Comparison of ENCODE assay signal across 25 cellular contexts in the genomic region with DNA sequence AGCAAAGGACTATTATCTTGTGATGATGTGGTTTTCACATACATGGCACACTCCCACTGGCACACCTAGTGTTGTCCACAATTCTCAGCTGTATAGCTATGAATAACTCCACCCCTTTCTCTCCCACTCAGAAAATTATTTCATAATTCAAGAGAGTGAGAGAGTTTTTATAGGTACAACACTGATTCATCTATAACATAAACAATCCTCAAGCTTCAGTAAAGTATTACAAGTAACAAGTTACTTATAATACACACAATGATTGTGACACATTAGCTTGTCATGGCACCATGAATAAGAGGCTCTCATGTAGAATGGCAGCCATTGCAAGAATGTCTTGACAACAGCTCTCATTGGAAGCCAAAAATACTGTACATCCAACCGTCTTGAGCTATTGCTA. TPM values are rescaled to one million over a fixed set of nuclear protein-coding genes. Genes with fewer than 3 reads are reported as not detected.
"Had no signal": no experiment of that assay in that cellular context is flagged by ENCODE, and none has a peak within 500 bp of the region (broad histone marks: within the 10 kb centered on the region; RNA-seq: fewer than 3 reads in every experiment).

No MANE protein-coding gene starts in this region.

- H3K27me3 ChIP-seq: cardiac muscle cell, esophagus squamous epithelium, sigmoid colon, vagina had no signal

- H3K4me3 Mint-ChIP-seq: activated naive CD8-positive, alpha-beta T cell treated with anti-CD3 and anti-CD28 coated beads for 36 hours; activated T-cell treated with anti-CD3 and anti-CD28 coated beads, Interleukin-2, amount 50 U/mL, for 4 hours; dendritic cell treated with granulocyte-macrophage colony-stimulating factor and Interleukin-4, amounts not matched to agents 40 ng/mL and 50 ng/mL, for 4 days; natural killer cell; stimulated activated naive B cell treated with anti-CD40 and anti-IgM and Interleukin-4, amounts not matched to agents 10 μg/mL and 1 μg/mL and 100 μg/mL, for 72 hours; T-cell; T-helper 2 cell treated with Interferon-gamma antibody and Interleukin-4, amounts not matched to agents 5 μg/mL and 100 μg/mL, for 36 hours had no signal

- H3K4me1 ChIP-seq: esophagus squamous epithelium, heart right ventricle, left ventricle myocardium inferior, sigmoid colon, vagina had no signal

- H3K27ac ChIP-seq: cardiac muscle cell, esophagus squamous epithelium, heart right ventricle, left ventricle myocardium inferior, sigmoid colon, vagina, VCaP had no signal

- H3K36me3 Mint-ChIP-seq: activated naive CD8-positive, alpha-beta T cell treated with anti-CD3 and anti-CD28 coated beads for 36 hours; natural killer cell; stimulated activated naive B cell treated with anti-CD40 and anti-IgM and Interleukin-4, amounts not matched to agents 10 μg/mL and 1 μg/mL and 100 μg/mL, for 72 hours; T-cell had no signal

- H3K27me3 Mint-ChIP-seq: activated naive CD8-positive, alpha-beta T cell treated with anti-CD3 and anti-CD28 coated beads for 36 hours; dendritic cell treated with granulocyte-macrophage colony-stimulating factor and Interleukin-4, amounts not matched to agents 40 ng/mL and 50 ng/mL, for 4 days; stimulated activated naive B cell treated with anti-CD40 and anti-IgM and Interleukin-4, amounts not matched to agents 10 μg/mL and 1 μg/mL and 100 μg/mL, for 72 hours had no signal

- H3K9me3 Mint-ChIP-seq: activated naive CD8-positive, alpha-beta T cell treated with anti-CD3 and anti-CD28 coated beads for 36 hours; activated T-cell treated with anti-CD3 and anti-CD28 coated beads, Interleukin-2, amount 50 U/mL, for 4 hours; dendritic cell treated with granulocyte-macrophage colony-stimulating factor and Interleukin-4, amounts not matched to agents 40 ng/mL and 50 ng/mL, for 4 days; natural killer cell; stimulated activated naive B cell treated with anti-CD40 and anti-IgM and Interleukin-4, amounts not matched to agents 10 μg/mL and 1 μg/mL and 100 μg/mL, for 72 hours; T-cell; T-helper 2 cell treated with Interferon-gamma antibody and Interleukin-4, amounts not matched to agents 5 μg/mL and 100 μg/mL, for 36 hours had no signal

- H3K4me1 Mint-ChIP-seq: activated naive CD8-positive, alpha-beta T cell treated with anti-CD3 and anti-CD28 coated beads for 36 hours; natural killer cell; stimulated activated naive B cell treated with anti-CD40 and anti-IgM and Interleukin-4, amounts not matched to agents 10 μg/mL and 1 μg/mL and 100 μg/mL, for 72 hours; T-cell had no signal

- H3K4me3 ChIP-seq: cardiac muscle cell, esophagus squamous epithelium, heart right ventricle, left ventricle myocardium inferior, sigmoid colon, smooth muscle cell, vagina had no signal

- H3K36me3 ChIP-seq: cardiac muscle cell, esophagus squamous epithelium, heart right ventricle, left ventricle myocardium inferior, sigmoid colon, vagina had no signal

- H3K27ac Mint-ChIP-seq: activated naive CD8-positive, alpha-beta T cell treated with anti-CD3 and anti-CD28 coated beads for 36 hours; dendritic cell treated with granulocyte-macrophage colony-stimulating factor and Interleukin-4, amounts not matched to agents 40 ng/mL and 50 ng/mL, for 4 days; natural killer cell; stimulated activated naive B cell treated with anti-CD40 and anti-IgM and Interleukin-4, amounts not matched to agents 10 μg/mL and 1 μg/mL and 100 μg/mL, for 72 hours; T-cell; T-helper 2 cell treated with Interferon-gamma antibody and Interleukin-4, amounts not matched to agents 5 μg/mL and 100 μg/mL, for 36 hours had no signal

- H3K4me2 ChIP-seq: smooth muscle cell had no signal

- ATAC-seq: activated T-cell treated with anti-CD3 and anti-CD28 coated beads, Interleukin-2, amount 50 U/mL, for 4 hours; heart right ventricle; natural killer cell; stimulated activated naive B cell treated with anti-CD40 and anti-IgM and Interleukin-4, amounts not matched to agents 10 μg/mL and 1 μg/mL and 100 μg/mL, for 72 hours; T-cell had no signal

- DNase-seq: activated CD4-positive, alpha-beta T cell treated with anti-CD3 and anti-CD28 coated beads for 1 hour; activated CD4-positive, alpha-beta T cell treated with anti-CD3 and anti-CD28 coated beads, Interleukin-2, amount 50 U/mL, for 1 hour; activated naive CD4-positive, alpha-beta T cell treated with Interleukin-2 at 50 U/mL for 16 hours; activated naive CD8-positive, alpha-beta T cell treated with anti-CD3 and anti-CD28 coated beads for 36 hours; activated T-cell treated with anti-CD3 and anti-CD28 coated beads, Interleukin-2, amount 50 U/mL, for 4 hours; amniotic stem cell; effector CD8-positive, alpha-beta T cell; esophagus squamous epithelium; heart right ventricle; left ventricle myocardium inferior; midbrain; natural killer cell; retina; sigmoid colon; stimulated activated CD4-positive, alpha-beta T cell treated with anti-CD3 and anti-CD28 coated beads, Interleukin-2, amount 100 ng/mL, for 48 hours; stimulated activated CD8-positive, alpha-beta memory T cell treated with anti-CD3 and anti-CD28 coated beads, Interleukin-4, amount 100 ng/mL, for 48 hours; stimulated activated naive B cell treated with anti-CD40 and anti-IgM and Interleukin-4, amounts not matched to agents 10 μg/mL and 1 μg/mL and 100 μg/mL, for 72 hours; T-cell; trophoblast cell had no signal

- H3K9me3 ChIP-seq: esophagus squamous epithelium, left ventricle myocardium inferior, sigmoid colon, vagina had no signal

RNA-seq across cellular contexts. Expression of a gene that starts 43.9 kb away (rescaled TPM):
- total RNA-seq: left ventricle myocardium inferior, natural killer cell had no signal
